Comparison of ENCODE assay signal across 12 cellular contexts in the genomic region with DNA sequence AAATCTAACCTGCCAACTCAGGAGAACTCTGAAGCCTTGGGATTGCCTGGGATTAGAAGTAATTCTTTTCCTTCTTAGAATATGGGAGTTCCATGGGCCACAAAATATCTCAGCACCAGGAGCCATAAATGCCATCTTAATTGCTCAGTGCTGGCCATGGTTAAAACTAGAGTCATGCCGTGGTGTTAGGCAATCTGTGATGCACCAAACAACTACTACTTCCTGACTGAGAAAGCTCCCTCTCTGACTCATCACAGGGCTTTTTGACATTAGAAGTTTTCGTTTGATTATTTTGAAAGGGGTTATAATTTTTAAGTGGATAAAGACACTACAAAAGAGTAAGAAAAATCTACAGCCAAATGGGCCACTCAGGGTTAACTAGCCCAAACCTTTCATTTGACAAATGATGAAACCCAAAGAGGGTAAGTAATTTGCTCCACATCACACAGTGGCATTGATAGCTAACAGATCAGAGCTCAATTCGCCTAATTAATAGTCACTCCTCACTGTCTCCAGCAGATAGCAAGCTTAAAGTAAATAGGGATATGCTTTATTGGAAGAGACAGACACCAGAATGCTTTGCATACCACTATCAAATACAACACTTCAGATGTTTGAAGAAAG.
A peak's percentile ranks its signal among the peaks of the same experiment; 100 is the strongest.
DNase-seq lines count a peak whose midpoint lies in the region; ATAC-seq and TF ChIP-seq lines count a peak whose summit lies in the region.
"Had no signal": no experiment of that assay in that cellular context is flagged by ENCODE, and none has a peak within 500 bp of the region (broad histone marks: within the 10 kb centered on the region; RNA-seq: fewer than 3 reads in every experiment).

No MANE protein-coding gene starts in this region.

- no peaks in the 10 kb centered on the region for H3K36me3 ChIP-seq in GM23248 (ENCODE audit: low read depth)
- H3K36me3 ChIP-seq in SK-N-SH (replicated peaks in 1 of 2; ENCODE audit: control insufficient read depth in 1 of 2, insufficient read depth in 2 of 2, low read length in 1 of 2): no peaks in the 10 kb centered on the region
- H3K36me3 ChIP-seq: right atrium auricular region, upper lobe of right lung had no signal

- no peak for TF ChIP-seq RAD21 in SK-N-SH (IDR thresholded peaks at IDR 0.05; ENCODE audit: low read length)

- DNase-seq in GM23248 (peak; percentile 94), RKO (ENCODE audit: low spot score) (peak; percentile 64), fibroblast of mammary gland (ENCODE audit: low read depth) (peak; percentile 92), skeletal muscle cell (ENCODE audit: low read depth) (peak; percentile 78), SK-N-SH (no peak), Kasumi-1 (lab: John Stamatoyannopoulos, UW) (no peak)
- DNase-seq: activated B cell treated with CpG ODN at 0.5 μM for 24 hours, DMS79 treated with DMSO at 0.1 percent for 48 hours, Right ventricle myocardium superior, upper lobe of right lung had no signal

- H3K9ac ChIP-seq in GM23248: no peak overlapping the region
- no peak overlapping the region for H3K9ac ChIP-seq in SK-N-SH

- H3K4me3 ChIP-seq in GM23248 (no peak overlapping the region), fibroblast of mammary gland (ENCODE audit: control insufficient read depth, low read depth, low read length) (no peak overlapping the region), skeletal muscle cell (ENCODE audit: low read depth, low read length) (no peak overlapping the region), SK-N-SH (ENCODE audit: low read depth in 2 of 2, low read length in 1 of 2) (no peak overlapping the region)
- H3K4me3 ChIP-seq: right atrium auricular region, upper lobe of right lung had no signal

- H4K20me1 ChIP-seq in GM23248 (ENCODE audit: insufficient read depth) (no peaks in the 10 kb centered on the region), SK-N-SH (ENCODE audit: insufficient read depth) (no peaks in the 10 kb centered on the region)

- H2AFZ ChIP-seq in GM23248 (0 out of 2 replicates have a peak overlapping the region, but pooled peaks have one; percentile 27), SK-N-SH (ENCODE audit: low read depth) (no peak overlapping the region)

- 15 to 22% methylated on average over 3 of the region's 3 CpGs for WGBS in GM23248 (ENCODE audit: low coverage in 1 of 2, low lambda C conversion rate in 2 of 2, missing lambda C conversion rate in 2 of 2), 2 experiments
- WGBS in SK-N-SH (ENCODE audit: low lambda C conversion rate): 7% methylated on average over 3 of the region's 3 CpGs

- no peak for TF ChIP-seq EP300 in SK-N-SH (IDR thresholded peaks at IDR 0.05; ENCODE audit: borderline replicate concordance in 1 of 2, low read depth in 1 of 2, low read length in 1 of 2)

- POLR2A ChIA-PET in SK-N-SH (lab: Yijun Ruan, JAX): no interaction called here

- H3K4me2 ChIP-seq in GM23248 (ENCODE audit: unreplicated experiment) (peak overlapping the region; percentile 22), SK-N-SH (no peak overlapping the region)

- ATAC-seq in GM19397 (IDR thresholded peaks at IDR 0.05; ENCODE audit: unreplicated experiment): no peak
- ATAC-seq: upper lobe of right lung had no signal

- H3K9me2 ChIP-seq in GM23248 (ENCODE audit: insufficient read depth) (no peaks in the 10 kb centered on the region; the same call in 1 of the 2 replicates), SK-N-SH (no peaks in the 10 kb centered on the region)

- TF ChIP-seq CTCF in fibroblast of mammary gland (conservative IDR thresholded peaks at IDR 0.05; ENCODE audit: control insufficient read depth, insufficient read depth, low read depth, low read length): no peak
- TF ChIP-seq CTCF in SK-N-SH (IDR thresholded peaks at IDR 0.05): no peak

- CTCF ChIA-PET in SK-N-SH (lab: Yijun Ruan, JAX): no interaction called here

- peak overlapping the region; percentile 19; the same call in 1 of the 2 replicates for H3K27ac ChIP-seq in GM23248
- H3K27ac ChIP-seq in SK-N-SH (ENCODE audit: low read depth in 2 of 2, low read length in 1 of 2): no peak overlapping the region
- H3K27ac ChIP-seq: right atrium auricular region, upper lobe of right lung had no signal

- H3K4me1 ChIP-seq in GM23248 (ENCODE audit: insufficient read depth): peaks cover 11% of the 10 kb centered on the region
- H3K4me1 ChIP-seq in SK-N-SH (ENCODE audit: control insufficient read depth in 1 of 2, insufficient read depth in 2 of 2, low read depth in 1 of 2, low read length in 1 of 2): no peaks in the 10 kb centered on the region
- H3K4me1 ChIP-seq: right atrium auricular region, upper lobe of right lung had no signal

- H3F3A ChIP-seq in GM23248 (ENCODE audit: insufficient read depth) (peaks cover 7% of the 10 kb centered on the region), SK-N-SH (replicated peaks; ENCODE audit: insufficient read depth) (no peaks in the 10 kb centered on the region)

- H3K79me2 ChIP-seq in GM23248 (ENCODE audit: insufficient read depth) (no peaks in the 10 kb centered on the region), SK-N-SH (ENCODE audit: insufficient read depth) (no peaks in the 10 kb centered on the region)

- H3K27me3 ChIP-seq in GM23248 (replicated peaks; ENCODE audit: insufficient read depth) (no peaks in the 10 kb centered on the region), SK-N-SH (ENCODE audit: insufficient read depth) (no peaks in the 10 kb centered on the region)
- H3K27me3 ChIP-seq: right atrium auricular region, upper lobe of right lung had no signal

- in situ Hi-C loops in GM23248 (cut with MboI): no loop called here

- H3K9me3 ChIP-seq in GM23248 (ENCODE audit: low read depth) (no peaks in the 10 kb centered on the region), SK-N-SH (no peaks in the 10 kb centered on the region)
- H3K9me3 ChIP-seq: right atrium auricular region, upper lobe of right lung had no signal

TF ChIP-seq in SK-N-SH, 30 proteins besides CTCF, POLR2A, EP300 and RAD21:
- TF ChIP-seq JUND (IDR thresholded peaks at IDR 0.05) (no peak), SMC3 (IDR thresholded peaks at IDR 0.05; ENCODE audit: low read depth, low read length) (no peak), SIN3A (IDR thresholded peaks at IDR 0.05; ENCODE audit: borderline replicate concordance, low read depth, low read length) (no peak), FOXJ3 (CRISPR knock-in tag; IDR thresholded peaks at IDR 0.05) (no peak), NRF1 (IDR thresholded peaks at IDR 0.05; ENCODE audit: low read depth, low read length) (no peak), TCF12 (IDR thresholded peaks at IDR 0.05) (no peak), POLR2AphosphoS5 (IDR thresholded peaks at IDR 0.05; ENCODE audit: low read depth, low read length) (no peak), YY1 (IDR thresholded peaks at IDR 0.05; ENCODE audit: low read depth) (no peak), EZH2phosphoT487 (IDR thresholded peaks at IDR 0.05; ENCODE audit: borderline replicate concordance, low read depth) (no peak), TAF1 (IDR thresholded peaks at IDR 0.05; ENCODE audit: borderline replicate concordance, low read depth, low read length) (no peak), NFIC (IDR thresholded peaks at IDR 0.05; ENCODE audit: borderline replicate concordance) (no peak)

Comparison
In these comparisons a context has a peak if more than half of its experiments do, and no peak if none do; other contexts are left out.
1. DNase-seq: peak in GM23248 (single experiment), RKO (single experiment), fibroblast of mammary gland (single experiment) and skeletal muscle cell (single experiment); none in SK-N-SH (single experiment) and Kasumi-1 (0 of 2).